25 cellular contexts compared by ENCODE assay signal in genomic region chrX:130893356-130894085, GRCh38. TPM values are rescaled to one million over a fixed set of nuclear protein-coding genes. Genes with fewer than 3 reads are reported as not detected.
DNase-seq lines count a peak whose midpoint lies in the region; ATAC-seq, FAIRE-seq and TF ChIP-seq lines count a peak whose summit lies in the region.
"Had no signal": no experiment of that assay in that cellular context is flagged by ENCODE, and none has a peak within 500 bp of the region (broad histone marks: within the 10 kb centered on the region; RNA-seq: fewer than 3 reads in every experiment).

No MANE protein-coding gene starts in this region.

- H3K9ac ChIP-seq in GM23248 = no peak overlapping the region
- H3K9ac ChIP-seq: BLaER1 had no signal

- DNase-seq in A549 (ENCODE audit: low read depth in 1 of 2, low spot score in 1 of 2) (no peak), amniotic epithelial cell (ENCODE audit: low read depth) (peak; percentile 61), foreskin fibroblast (peak; percentile 19 to 54), myocyte (ENCODE audit: low read depth) (peak; percentile 15), GM23248 (no peak), NCI-H774 (lab: John Stamatoyannopoulos, UW) (no peak), sciatic nerve (ENCODE audit: low spot score) (no peak)
- DNase-seq: ACHN; activated CD4-positive, alpha-beta T cell treated with anti-CD3 and anti-CD28 coated beads for 1 hour; activated CD8-positive, alpha-beta T cell treated with anti-CD3 and anti-CD28 coated beads, Interleukin-2, amount 10 ng/mL, durations not matched to agents 7 days and 5 days; Calu3; endodermal cell; immature natural killer cell; NCI-H1092; NCI-H187; NCI-H69; RPMI8226 had no signal

- intact Hi-C loops in sciatic nerve (cut with DNase I) = no loop called here

- H4K20me1 ChIP-seq in GM23248 (ENCODE audit: insufficient read depth) = no peaks in the 10 kb centered on the region

- TF ChIP-seq EP300 in A549 (IDR thresholded peaks at IDR 0.05) = no peak

- no peak for TF ChIP-seq POLR2A in A549 (IDR thresholded peaks at IDR 0.05; ENCODE audit: low read length)

- H3K4me3 ChIP-seq in A549 (no peak overlapping the region), foreskin fibroblast (ENCODE audit: low read depth in 1 of 2, low read length in 2 of 2) (no peak overlapping the region), GM23248 (no peak overlapping the region)
- H3K4me3 ChIP-seq: BLaER1, esophagus muscularis mucosa, prostate gland, SK-N-MC had no signal

- H3F3A ChIP-seq in GM23248 (ENCODE audit: insufficient read depth) = peaks cover 16% of the 10 kb centered on the region; the same call in 1 of the 2 replicates

- TF ChIP-seq CTCF in A549 (IDR thresholded peaks at IDR 0.05) (no peak), foreskin fibroblast (IDR thresholded peaks at IDR 0.05; ENCODE audit: low read depth, low read length) (no peak)

- ATAC-seq in A549 = no peak
- no peak for ATAC-seq in sciatic nerve
- ATAC-seq in GM19467 (IDR thresholded peaks at IDR 0.05; ENCODE audit: unreplicated experiment) = no peak
- ATAC-seq: activated CD8-positive, alpha-beta T cell treated with anti-CD3 and anti-CD28 coated beads, Interleukin-2, amount 10 ng/mL, durations not matched to agents 7 days and 5 days; HCT116 had no signal

- H3K4me2 ChIP-seq in A549 (no peak overlapping the region), GM23248 (ENCODE audit: unreplicated experiment) (no peak overlapping the region)
- H3K4me2 ChIP-seq: BLaER1 had no signal

- peak; percentile 63 for FAIRE-seq in A549 (lab: Jason Lieb, UNC)
- FAIRE-seq: bronchial epithelial cell had no signal

- H3K36me3 ChIP-seq in GM23248 (ENCODE audit: low read depth) = no peaks in the 10 kb centered on the region
- H3K36me3 ChIP-seq: BLaER1, esophagus muscularis mucosa, prostate gland had no signal

- H3K27me3 ChIP-seq in GM23248 (replicated peaks; ENCODE audit: insufficient read depth) = no peaks in the 10 kb centered on the region
- H3K27me3 ChIP-seq: esophagus muscularis mucosa had no signal

- TF ChIP-seq RAD21 in A549 (conservative IDR thresholded peaks at IDR 0.05 in 1 of 2, IDR thresholded peaks at IDR 0.05 in 1 of 2) = no peak

- no peaks in the 10 kb centered on the region for H3K79me2 ChIP-seq in GM23248 (ENCODE audit: insufficient read depth)

- CTCF ChIA-PET in A549 (lab: Yijun Ruan, JAX) = no interaction called here

- no peaks in the 10 kb centered on the region for H3K9me2 ChIP-seq in GM23248 (ENCODE audit: insufficient read depth)

- H3K4me1 ChIP-seq in A549 (no peaks in the 10 kb centered on the region), GM23248 (ENCODE audit: insufficient read depth) (peaks cover 19% of the 10 kb centered on the region)
- H3K4me1 ChIP-seq: BLaER1, prostate gland had no signal

- POLR2A ChIA-PET in A549 (lab: Yijun Ruan, JAX) = no interaction called here

- H3K27ac ChIP-seq in A549 = no peak overlapping the region
- H3K27ac ChIP-seq in GM23248 = no peak overlapping the region
- H3K27ac ChIP-seq: BLaER1, esophagus muscularis mucosa, HL-60, prostate gland, SK-N-MC had no signal

- H2AFZ ChIP-seq in GM23248 = no peak overlapping the region

- H3K9me3 ChIP-seq in A549 (no peaks in the 10 kb centered on the region), GM23248 (ENCODE audit: low read depth) (no peaks in the 10 kb centered on the region)
- H3K9me3 ChIP-seq: BLaER1, esophagus muscularis mucosa, prostate gland had no signal

- 90% methylated on average over 4 of the region's 4 CpGs for WGBS in A549 (ENCODE audit: missing lambda C conversion rate)
- 67 to 73% methylated on average over 4 of the region's 4 CpGs for WGBS in GM23248 (ENCODE audit: low coverage in 1 of 2, low lambda C conversion rate in 2 of 2, missing lambda C conversion rate in 2 of 2), 2 experiments

- in situ Hi-C loops in GM23248 (cut with MboI) = no loop called here

TF ChIP-seq in A549, 52 proteins besides CTCF, POLR2A, EP300 and RAD21:
- TF ChIP-seq MAFK (IDR thresholded peaks at IDR 0.05; ENCODE audit: partially characterized antibody) (peak; percentile 59), HOXB13 (CRISPR knock-in tag; IDR thresholded peaks at IDR 0.05; ENCODE audit: low read depth) (no peak)

RNA-seq across cellular contexts. Expression of gene ENOX2, which starts 9.5 kb away (rescaled TPM):
- polyA plus RNA-seq in A549 (2011; rRNA removed) (34.8 and 35.5 TPM in 2 replicates), A549 (2017; fragmentation: RNase III; extraction: RNeasy Plus Mini Kit Qiagen cat#74134 plus additional on column Dnase treatment) (9.6 to 10.3 TPM (median 10.2 TPM) in 3 replicates), GM23248 (2016; fragmentation: Nextera tagmentation; extraction: Ambion mirVana) (13.4 and 13.6 TPM in 2 replicates)
- 7.4 and 8.6 TPM in 2 replicates for polyA plus RNA-seq in A549 (2012; cell fraction: cytosol; rRNA removed)
- 2.7 and 4.2 TPM in 2 replicates for polyA plus RNA-seq in A549 (2012; cell fraction: nucleus; rRNA removed)
- polyA minus RNA-seq in A549 (2011; rRNA and poly(A)+ RNA removed) = 16.7 and 17.4 TPM in 2 replicates
- total RNA-seq in myocyte (9.5 and 12.1 TPM in 2 replicates), sciatic nerve (16.1 TPM)
- 5.9 TPM for polyA plus RNA-seq in myocyte (2012)
- 8.9 and 14.5 TPM in 2 replicates for total RNA-seq in GM23248 (2014; rRNA removed; shearing (Covaris generic))

Comparison
In these comparisons a context has a peak if more than half of its experiments do, and no peak if none do; other contexts are left out.
1. DNase-seq: peak in amniotic epithelial cell (single experiment), foreskin fibroblast (2 of 2) and myocyte (single experiment); none in A549 (0 of 2), GM23248 (single experiment), NCI-H774 (single experiment) and sciatic nerve (single experiment).